In the genomic region with DNA sequence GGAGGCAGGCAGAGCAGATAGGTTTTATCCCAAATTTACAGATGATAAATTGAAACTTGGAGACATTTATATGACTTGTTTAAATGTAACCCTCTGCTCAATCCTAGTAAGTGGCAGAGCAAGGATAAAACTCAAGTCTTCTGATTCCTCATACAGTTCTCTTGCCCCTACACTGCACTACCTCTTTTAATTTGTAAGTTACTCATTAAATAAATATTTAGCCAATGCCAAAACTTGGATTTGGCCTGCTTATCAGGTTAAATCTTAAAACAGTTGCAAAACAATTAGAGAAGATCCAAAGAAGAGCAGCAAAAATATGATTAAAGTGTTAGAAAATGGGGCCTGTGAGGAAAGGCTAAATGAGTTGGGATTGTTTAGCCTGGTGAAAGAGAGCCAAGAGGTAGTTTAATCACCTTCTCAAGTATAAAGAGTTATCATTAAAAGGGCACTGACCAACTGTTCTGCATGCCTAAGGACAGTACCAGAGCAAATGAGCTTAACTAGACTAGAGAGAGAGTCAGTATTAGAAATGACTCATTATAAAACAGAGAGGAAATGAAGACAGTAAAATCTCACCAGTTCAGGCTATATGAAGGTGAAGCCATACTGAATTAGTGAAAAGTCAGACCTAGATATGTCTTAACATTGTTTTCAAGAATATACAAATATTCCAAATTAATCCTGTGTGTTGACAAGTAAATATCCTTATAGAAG, we compare ENCODE assay signal across 12 cellular contexts.
A peak's percentile ranks its signal among the peaks of the same experiment; 100 is the strongest.
DNase-seq lines count a peak whose midpoint lies in the region; ATAC-seq, FAIRE-seq and TF ChIP-seq lines count a peak whose summit lies in the region.
"Had no signal": no experiment of that assay in that cellular context is flagged by ENCODE, and none has a peak within 500 bp of the region (broad histone marks: within the 10 kb centered on the region; RNA-seq: fewer than 3 reads in every experiment).

No MANE protein-coding gene starts in this region.

- no peak overlapping the region for H4K5ac ChIP-seq in mesendoderm (ENCODE audit: low read length)

- no peak overlapping the region for H3K23ac ChIP-seq in mesendoderm (ENCODE audit: low read length)

- H3K4me3 ChIP-seq in mesendoderm (ENCODE audit: low read length) (no peak overlapping the region), suprapubic skin (no peak overlapping the region)

- no peak overlapping the region for H3K4me2 ChIP-seq in mesendoderm (ENCODE audit: low read length)

- TF ChIP-seq EP300 in suprapubic skin (IDR thresholded peaks at IDR 0.05): no peak

- no peak overlapping the region for H3K56ac ChIP-seq in mesendoderm (ENCODE audit: low read length)

- H2AK5ac ChIP-seq in mesendoderm (ENCODE audit: low read length): no peak overlapping the region

- H3K9me3 ChIP-seq in suprapubic skin: no peaks in the 10 kb centered on the region

- no peaks in the 10 kb centered on the region for H3K27me3 ChIP-seq in mesendoderm (ENCODE audit: insufficient read depth, low read length, poor library complexity)
- H3K27me3 ChIP-seq in suprapubic skin: no peaks in the 10 kb centered on the region

- no peak overlapping the region for H3K9ac ChIP-seq in mesendoderm (ENCODE audit: low read length)

- H3K18ac ChIP-seq in mesendoderm (ENCODE audit: low read length): no peak overlapping the region

- no peak overlapping the region for H2BK120ac ChIP-seq in mesendoderm (ENCODE audit: low read depth, low read length)

- H3K79me2 ChIP-seq in mesendoderm (ENCODE audit: control insufficient read depth, insufficient read depth, low read length): no peaks in the 10 kb centered on the region

- H3K4me1 ChIP-seq in mesendoderm (ENCODE audit: control insufficient read depth, low read depth, low read length) (no peaks in the 10 kb centered on the region), suprapubic skin (no peaks in the 10 kb centered on the region)

- no peak for TF ChIP-seq CTCF in GM13976 (IDR thresholded peaks at IDR 0.05; ENCODE audit: borderline replicate concordance, control extremely low read depth, extremely low read depth, insufficient read depth, missing control alignments)
- TF ChIP-seq CTCF in suprapubic skin (IDR thresholded peaks at IDR 0.05): no peak

- H3K4ac ChIP-seq in mesendoderm (ENCODE audit: low read depth, low read length): no peak overlapping the region

- no peak overlapping the region for H2BK5ac ChIP-seq in mesendoderm (ENCODE audit: low read length)

- DNase-seq in GM13976 (ENCODE audit: low spot score) (peak; percentile 10), urothelium cell line (ENCODE audit: low spot score) (no peak), mesendoderm (no peak), suprapubic skin (ENCODE audit: low spot score in 2 of 2) (no peak), COLO829 (ENCODE audit: low spot score) (no peak)
- DNase-seq: activated T-cell treated with anti-CD3 and anti-CD28 coated beads for 4 hours, AML-193, mesenchymal stem cell, NCI-H2227 treated with DMSO at 0.1 percent for 48 hours had no signal

- H2BK15ac ChIP-seq in mesendoderm (replicated peaks; ENCODE audit: low read depth): no peak overlapping the region

- no peaks in the 10 kb centered on the region for H3K79me1 ChIP-seq in mesendoderm (ENCODE audit: low read length)

- TF ChIP-seq POLR2A in suprapubic skin (IDR thresholded peaks at IDR 0.05): no peak

- FAIRE-seq in urothelium cell line (lab: Jason Lieb, UNC): no peak

- in situ Hi-C loops in GM13976 (cut with MboI; ENCODE audit: low sequenced_read_pairs, unreplicated experiment): no loop called here

- no peaks in the 10 kb centered on the region for H3K36me3 ChIP-seq in mesendoderm (ENCODE audit: control insufficient read depth, insufficient read depth, low read length)
- no peaks in the 10 kb centered on the region for H3K36me3 ChIP-seq in suprapubic skin

- ATAC-seq in GM19438 (IDR thresholded peaks at IDR 0.05; ENCODE audit: low read depth, unreplicated experiment) (peak; percentile 55), HG02763 (IDR thresholded peaks at IDR 0.05; ENCODE audit: unreplicated experiment) (peak; percentile 50), HG03457 (IDR thresholded peaks at IDR 0.05; ENCODE audit: unreplicated experiment) (peak; percentile 69)

- H3K27ac ChIP-seq in mesendoderm (ENCODE audit: low read depth, low read length): no peak overlapping the region
- H3K27ac ChIP-seq in suprapubic skin: no peak overlapping the region

- H4K8ac ChIP-seq in mesendoderm (ENCODE audit: low read depth, low read length): no peak overlapping the region
